ENCODE assay signal across 8 cellular contexts in the genomic region with DNA sequence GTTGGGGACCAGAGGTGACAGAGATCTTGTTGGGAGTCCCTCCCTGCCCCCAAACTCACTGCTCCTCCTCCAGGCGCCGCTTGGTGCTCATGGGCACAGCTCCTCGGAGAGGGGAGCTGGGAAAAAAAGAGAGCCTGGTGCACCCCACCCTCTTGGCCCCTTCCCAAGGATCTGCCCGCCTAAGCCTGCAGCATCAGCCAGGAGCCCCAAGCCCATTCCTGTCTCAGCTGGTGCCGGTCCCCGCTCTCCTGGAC.
A peak's percentile ranks its signal among the peaks of the same experiment; 100 is the strongest.
DNase-seq lines count a peak whose midpoint lies in the region; ATAC-seq and TF ChIP-seq lines count a peak whose summit lies in the region.

No MANE protein-coding gene starts in this region.

- DNase-seq in DMS79 (lab: John Stamatoyannopoulos, UW) = peak; percentile 32
- DNase-seq in activated naive CD4-positive, alpha-beta T cell treated with anti-CD3 and anti-CD28 coated beads, Interleukin-2, amount 10 ng/mL, durations not matched to agents 7 days and 5 days = peak; percentile 40
- DNase-seq in head of caudate nucleus = peak in 40 of 42 donors; percentile 27 to 81 (median 59)
- peak; percentile 53 for DNase-seq in putamen (ENCODE audit: low spot score)
- no peak for DNase-seq in NCI-H524 treated with DMSO at 0.1 percent for 48 hours (lab: John Stamatoyannopoulos, UW)
- DNase-seq in central memory CD4-positive, alpha-beta T cell = no peak

- H3K4me3 Mint-ChIP-seq in activated naive CD4-positive, alpha-beta T cell treated with anti-CD3 and anti-CD28 coated beads, Interleukin-2, amount 10 ng/mL, durations not matched to agents 7 days and 5 days = peak overlapping the region; percentile 90

- peak overlapping the region; percentile 94; the same call in 1 of the 2 replicates for H3K9ac ChIP-seq in KMS-11

- H2AFZ ChIP-seq in KMS-11 (ENCODE audit: low read depth) = peak overlapping the region; percentile 56

- peaks cover 20% of the 10 kb centered on the region for H3K36me3 Mint-ChIP-seq in activated naive CD4-positive, alpha-beta T cell treated with anti-CD3 and anti-CD28 coated beads, Interleukin-2, amount 10 ng/mL, durations not matched to agents 7 days and 5 days

- no peaks in the 10 kb centered on the region for H4K20me1 ChIP-seq in KMS-11 (ENCODE audit: insufficient read depth)

- peaks cover 52% of the 10 kb centered on the region for H3K4me1 ChIP-seq in KMS-11 (ENCODE audit: low read depth, poor library complexity, severe bottlenecking)

- H3K27ac ChIP-seq in KMS-11 = no peak overlapping the region

- no peak overlapping the region for H3K4me3 ChIP-seq in KMS-11 (IDR thresholded peaks at IDR 0.05; ENCODE audit: insufficient read depth, low read depth, low read length)

- peak overlapping the region; percentile 95 for H3K27ac Mint-ChIP-seq in activated naive CD4-positive, alpha-beta T cell treated with anti-CD3 and anti-CD28 coated beads, Interleukin-2, amount 10 ng/mL, durations not matched to agents 7 days and 5 days

- CTCF ChIA-PET in activated naive CD4-positive, alpha-beta T cell treated with anti-CD3 and anti-CD28 coated beads, Interleukin-2, amount 10 ng/mL, durations not matched to agents 7 days and 5 days (lab: Charles Lee) = interaction anchor here (1.2 to 18.9 kb wide), 3 partner anchors 10 to 143 kb away, joined by 3 to 300 read pairs (median 7); a partner anchor contains a TSS

- H3K36me3 ChIP-seq in KMS-11 (ENCODE audit: insufficient read depth) = no peaks in the 10 kb centered on the region

- peaks cover 68% of the 10 kb centered on the region for H3K4me1 Mint-ChIP-seq in activated naive CD4-positive, alpha-beta T cell treated with anti-CD3 and anti-CD28 coated beads, Interleukin-2, amount 10 ng/mL, durations not matched to agents 7 days and 5 days

- no peak for ATAC-seq in HG03039 (IDR thresholded peaks at IDR 0.05; ENCODE audit: unreplicated experiment)

- peak overlapping the region; percentile 79 for H3K4me2 ChIP-seq in KMS-11

- no peak for TF ChIP-seq CTCF in KMS-11 (conservative IDR thresholded peaks at IDR 0.05; ENCODE audit: low read depth, low read length)

- H3K9me3 Mint-ChIP-seq in activated naive CD4-positive, alpha-beta T cell treated with anti-CD3 and anti-CD28 coated beads, Interleukin-2, amount 10 ng/mL, durations not matched to agents 7 days and 5 days = no peaks in the 10 kb centered on the region

- H3K27me3 ChIP-seq in KMS-11 (ENCODE audit: insufficient read depth, low read depth) = peaks cover 6% of the 10 kb centered on the region; the same call in 1 of the 2 replicates

- H3K27me3 Mint-ChIP-seq in activated naive CD4-positive, alpha-beta T cell treated with anti-CD3 and anti-CD28 coated beads, Interleukin-2, amount 10 ng/mL, durations not matched to agents 7 days and 5 days = peaks cover 34% of the 10 kb centered on the region

- no peaks in the 10 kb centered on the region for H3K79me2 ChIP-seq in KMS-11 (ENCODE audit: insufficient read depth, low read depth)

- intact Hi-C loops in head of caudate nucleus (cut with DNase I) = loop anchor here (2.0 kb wide), 1 partner anchor 19 kb away; no protein-coding TSS in a partner anchor

Comparison
In these comparisons a context has a peak if more than half of its experiments do, and no peak if none do; other contexts are left out.
1. DNase-seq: peak in DMS79 (single experiment), activated naive CD4-positive, alpha-beta T cell treated with anti-CD3 and anti-CD28 coated beads, Interleukin-2, amount 10 ng/mL, durations not matched to agents 7 days and 5 days (single experiment), head of caudate nucleus (40 of 42) and putamen (single experiment); none in NCI-H524 treated with DMSO at 0.1 percent for 48 hours (single experiment) and central memory CD4-positive, alpha-beta T cell (single experiment).